1 cellular context compared by ENCODE assay signal in genomic region chr19:38079926-38080380, GRCh38.
A peak's percentile ranks its signal among the peaks of the same experiment; 100 is the strongest.
TF ChIP-seq lines count a peak whose summit lies in the region.

No MANE protein-coding gene starts in this region.

TF ChIP-seq in HepG2, 621 proteins besides CTCF, POLR2A, EP300 and RAD21 (continued from another document and continues in another):
- TF ChIP-seq ATF6 (CRISPR knock-in tag; conservative IDR thresholded peaks at IDR 0.05) (no peak), TP53 (CRISPR knock-in tag; conservative IDR thresholded peaks at IDR 0.05) (no peak), ZNF292 (CRISPR knock-in tag; IDR thresholded peaks at IDR 0.05; ENCODE audit: borderline replicate concordance, low read depth) (peak; percentile 55; the same call in 1 of the 2 replicates), DRAP1 (CRISPR knock-in tag; IDR thresholded peaks at IDR 0.05) (no peak), FOXP1 (IDR thresholded peaks at IDR 0.05) (no peak), FOXP1 (CRISPR knock-in tag; IDR thresholded peaks at IDR 0.05) (peak; percentile 44), ZBTB39 (CRISPR knock-in tag; IDR thresholded peaks at IDR 0.05) (no peak), TEAD3 (CRISPR knock-in tag; optimal IDR thresholded peaks at IDR 0.05; ENCODE audit: borderline replicate concordance) (peak; percentile 58), TCF7 (IDR thresholded peaks at IDR 0.05; ENCODE audit: low read depth) (no peak), AHDC1 (CRISPR knock-in tag; IDR thresholded peaks at IDR 0.05; ENCODE audit: borderline replicate concordance) (peak; percentile 70; the same call in 1 of the 2 replicates), ZNF318 (CRISPR knock-in tag; IDR thresholded peaks at IDR 0.05) (no peak), MXD4 (CRISPR knock-in tag; IDR thresholded peaks at IDR 0.05) (no peak), MXD3 (CRISPR knock-in tag; IDR thresholded peaks at IDR 0.05) (no peak), ELK4 (CRISPR knock-in tag; IDR thresholded peaks at IDR 0.05; ENCODE audit: borderline replicate concordance) (no peak), JUND (CRISPR knock-in tag; IDR thresholded peaks at IDR 0.05) (no peak), ZNF512B (CRISPR knock-in tag; IDR thresholded peaks at IDR 0.05; ENCODE audit: borderline replicate concordance) (no peak), SSRP1 (CRISPR knock-in tag; IDR thresholded peaks at IDR 0.05) (no peak), ZNF230 (CRISPR knock-in tag; IDR thresholded peaks at IDR 0.05) (no peak), SETDB1 (CRISPR knock-in tag; IDR thresholded peaks at IDR 0.05; ENCODE audit: borderline replicate concordance) (no peak), KLF9 (CRISPR knock-in tag; IDR thresholded peaks at IDR 0.05; ENCODE audit: low read depth) (no peak), ZNF260 (CRISPR knock-in tag; IDR thresholded peaks at IDR 0.05; ENCODE audit: borderline replicate concordance, low read depth) (no peak), FOSL2 (CRISPR knock-in tag; IDR thresholded peaks at IDR 0.05) (peak; percentile 83), ZNF746 (CRISPR knock-in tag; IDR thresholded peaks at IDR 0.05) (no peak), ZFX (CRISPR knock-in tag; IDR thresholded peaks at IDR 0.05; ENCODE audit: low read depth) (no peak), PATZ1 (CRISPR knock-in tag; IDR thresholded peaks at IDR 0.05) (0 out of 2 replicates have a peak, but pooled peaks have one; percentile 25), ZNF891 (CRISPR knock-in tag; IDR thresholded peaks at IDR 0.05) (no peak), STAG1 (CRISPR knock-in tag; IDR thresholded peaks at IDR 0.05) (no peak), ZSCAN9 (CRISPR knock-in tag; IDR thresholded peaks at IDR 0.05; ENCODE audit: borderline replicate concordance) (0 out of 2 replicates have a peak, but pooled peaks have one; percentile 52), TGIF2 (CRISPR knock-in tag; IDR thresholded peaks at IDR 0.05) (peak; percentile 81), JUN (CRISPR knock-in tag; IDR thresholded peaks at IDR 0.05) (no peak), GTF3A (CRISPR knock-in tag; conservative IDR thresholded peaks at IDR 0.05) (no peak)
